1 cellular context compared by ENCODE assay signal in genomic region chr18:59902180-59902992, GRCh38.
TF ChIP-seq lines count a peak whose summit lies in the region.

No MANE protein-coding gene starts in this region.

TF ChIP-seq in HCT116, 20 proteins besides CTCF, POLR2A, EP300 and RAD21 (continued from another document):
- no peak for TF ChIP-seq ZBTB33 (IDR thresholded peaks at IDR 0.05; ENCODE audit: extremely low read depth, insufficient replicate concordance, low read length)
- TF ChIP-seq JUND (IDR thresholded peaks at IDR 0.05): no peak
- no peak for TF ChIP-seq TCF7L2 (IDR thresholded peaks at IDR 0.05; ENCODE audit: borderline replicate concordance, extremely low read depth, insufficient read depth, insufficient read length)
- no peak for TF ChIP-seq POLR2AphosphoS5 (IDR thresholded peaks at IDR 0.05; ENCODE audit: low read depth, low read length)
